Comparison of ENCODE assay signal across 8 cellular contexts in genomic region chr9:37079370-37080164, GRCh38. TPM values are rescaled to one million over a fixed set of nuclear protein-coding genes. Genes with fewer than 3 reads are reported as not detected.
DNase-seq lines count a peak whose midpoint lies in the region; ATAC-seq, FAIRE-seq and TF ChIP-seq lines count a peak whose summit lies in the region.

No MANE protein-coding gene starts in this region.

- TF ChIP-seq CTCF in chondrocyte (IDR thresholded peaks at IDR 0.05), result no peak
- TF ChIP-seq CTCF in kidney (IDR thresholded peaks at IDR 0.05; ENCODE audit: borderline replicate concordance, extremely low read depth, insufficient read depth), result no peak

- peak overlapping the region; percentile 93 for H3K4me3 Mint-ChIP-seq in chondrocyte (ENCODE audit: unreplicated experiment)

- H3K36me3 ChIP-seq in kidney (ENCODE audit: control insufficient read depth in 1 of 2, insufficient read depth in 2 of 2, low read length in 2 of 2), result no peaks in the 10 kb centered on the region

- peaks cover 0 to 2% of the 10 kb centered on the region in 2 donors for H3K4me1 ChIP-seq in kidney (ENCODE audit: control insufficient read depth in 1 of 2, insufficient read depth in 1 of 2, low read depth in 1 of 2, low read length in 2 of 2)

- peaks cover 13% of the 10 kb centered on the region for H3K27me3 Mint-ChIP-seq in chondrocyte (ENCODE audit: low read depth)

- H3K9ac ChIP-seq in kidney (ENCODE audit: low read length in 2 of 2), result peak overlapping the region; percentile 72 to 87

- H3K4me3 ChIP-seq in kidney (ENCODE audit: low read length in 2 of 2), result peak overlapping the region; percentile 88 to 94

- peak; percentile 88 to 93 for DNase-seq in AML-193 (lab: John Stamatoyannopoulos, UW)
- DNase-seq in NCI-H510A (lab: John Stamatoyannopoulos, UW), result peak; percentile 67
- DNase-seq in activated CD4-positive, alpha-beta T cell treated with anti-CD3 and anti-CD28 coated beads for 24 hours (ENCODE audit: low read depth in 2 of 2), result peak; percentile 87 to 89
- peak; percentile 96 for DNase-seq in chondrocyte (ENCODE audit: low spot score)
- DNase-seq in kidney, result peak; percentile 98
- DNase-seq in stimulated activated CD4-positive, alpha-beta T cell treated with anti-CD3 and anti-CD28 coated beads, Interleukin-15, amount 100 ng/mL, for 1 hour (ENCODE audit: low read depth in 1 of 2, low spot score in 1 of 2), result peak; percentile 83 to 84

- peak overlapping the region; percentile 97 for H3K27ac Mint-ChIP-seq in chondrocyte (ENCODE audit: unreplicated experiment)

- peak; percentile 87 for ATAC-seq in HG03432 (IDR thresholded peaks at IDR 0.05; ENCODE audit: unreplicated experiment)

- peaks cover 47% of the 10 kb centered on the region for H3K4me1 Mint-ChIP-seq in chondrocyte (ENCODE audit: low read depth)

- H3K27ac ChIP-seq in kidney (ENCODE audit: low read depth in 2 of 2, low read length in 2 of 2), result peak overlapping the region; percentile 82 to 85

- intact Hi-C loops in kidney (cut with DNase I), result no loop called here

- no peaks in the 10 kb centered on the region for H3K9me3 Mint-ChIP-seq in chondrocyte (ENCODE audit: low read depth)

- H3K9me3 ChIP-seq in kidney (ENCODE audit: control insufficient read depth in 1 of 2, low read length in 2 of 2), result no peaks in the 10 kb centered on the region

- no peaks in the 10 kb centered on the region for H3K36me3 Mint-ChIP-seq in chondrocyte (ENCODE audit: low read depth)

- FAIRE-seq in kidney (lab: Jason Lieb, UNC), result no peak

- TF ChIP-seq POLR2A in GM19193 (IDR thresholded peaks at IDR 0.05; ENCODE audit: extremely low read depth, insufficient read depth, insufficient read length), result peak; percentile 79

RNA-seq across cellular contexts. Expression of gene ZCCHC7, which starts 40.8 kb away (rescaled TPM):
- total RNA-seq in chondrocyte, result 21.9 to 26.6 TPM (median 22.5 TPM) in 3 replicates
- total RNA-seq in kidney, result 22.3 TPM
- polyA plus RNA-seq in kidney (ENCODE audit: insufficient read depth, low read depth, low replicate concordance), result 7.2 TPM

RNA-seq across cellular contexts. Expression of gene PAX5, which starts 45.5 kb away (rescaled TPM):
- not detected in 3 replicates for total RNA-seq in chondrocyte
- total RNA-seq in kidney, result 2.7 TPM
- not detected for polyA plus RNA-seq in kidney (ENCODE audit: insufficient read depth, low read depth, low replicate concordance)

Comparison
In these comparisons a context has a peak if more than half of its experiments do, and no peak if none do; other contexts are left out.
1. Peak in every context shown above with its lines: DNase-seq, ATAC-seq, H3K4me3 ChIP-seq and H3K27ac ChIP-seq.